Comparison of ENCODE assay signal across 9 cellular contexts in the genomic region with DNA sequence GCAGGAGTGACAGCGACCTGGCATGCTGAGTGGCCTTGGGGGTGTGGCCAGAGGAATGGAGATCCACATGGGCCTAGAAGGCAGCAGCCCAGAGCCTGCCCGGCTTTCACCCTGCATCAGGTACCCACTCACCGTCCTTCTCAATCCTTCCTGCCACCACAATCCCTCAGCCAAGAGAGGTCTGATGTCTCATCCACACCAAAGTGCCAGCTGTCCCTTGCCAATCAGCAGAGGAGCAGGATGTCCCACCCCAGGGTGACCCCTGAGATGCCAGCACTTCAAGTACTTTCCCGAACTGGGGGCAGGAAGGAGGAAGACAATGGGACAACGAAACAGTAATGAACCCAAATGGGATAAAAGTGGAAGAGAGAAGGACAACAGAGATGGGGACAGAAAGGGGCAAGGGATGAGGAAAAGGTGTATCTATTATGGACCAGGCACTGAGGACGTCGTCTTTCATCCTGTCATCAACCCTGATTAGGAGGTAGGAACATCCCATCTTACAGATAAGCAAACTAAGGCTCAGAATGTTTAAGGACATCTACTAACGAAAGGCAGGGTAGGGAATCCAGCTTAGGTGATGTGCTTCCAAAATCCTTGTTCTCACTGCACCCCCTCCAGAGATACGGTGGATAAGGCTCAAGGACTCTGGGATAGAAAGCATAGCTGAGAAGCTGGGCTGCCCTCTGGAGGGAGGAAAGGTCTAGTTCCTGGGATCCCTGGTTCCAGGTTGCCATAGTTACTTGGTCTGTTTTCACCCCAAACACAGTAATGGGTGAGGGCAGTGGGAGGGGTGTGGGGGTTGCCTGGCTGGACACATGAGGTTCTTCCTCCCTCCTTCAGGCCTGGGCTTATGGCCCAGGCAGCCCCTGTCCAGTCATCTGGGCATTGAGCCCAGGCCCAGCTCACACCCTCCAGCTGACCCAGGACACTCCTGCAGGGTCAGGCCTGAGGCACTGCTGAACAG. TPM values are rescaled to one million over a fixed set of nuclear protein-coding genes. Genes with fewer than 3 reads are reported as not detected.
DNase-seq lines count a peak whose midpoint lies in the region; ATAC-seq and TF ChIP-seq lines count a peak whose summit lies in the region.
"Had no signal": no experiment of that assay in that cellular context is flagged by ENCODE, and none has a peak within 500 bp of the region (broad histone marks: within the 10 kb centered on the region; RNA-seq: fewer than 3 reads in every experiment).

No MANE protein-coding gene starts in this region.

- H3K27me3 ChIP-seq in left lung = peaks cover 0 to 14% of the 10 kb centered on the region in 2 donors

- no peak overlapping the region for H3K4me3 ChIP-seq in coronary artery
- no peak overlapping the region for H3K4me3 ChIP-seq in left lung

- H3K9me3 Mint-ChIP-seq in activated naive CD4-positive, alpha-beta T cell treated with anti-CD3 and anti-CD28 coated beads for 36 hours = no peaks in the 10 kb centered on the region
- no peaks in the 10 kb centered on the region for H3K9me3 Mint-ChIP-seq in activated naive CD4-positive, alpha-beta T cell treated with anti-CD3 and anti-CD28 coated beads, Interleukin-2, amount 50 U/mL, for 72 hours
- H3K9me3 Mint-ChIP-seq in activated T-helper 2 cell treated with anti-CD3 and anti-CD28 coated beads, Interferon-gamma antibody, Interleukin-2, Interleukin-4, amounts not matched to agents 10 μg/mL and 5 μg/mL and 100 μg/mL, durations not matched to agents 14 hours and 24 hours and 36 hours = no peaks in the 10 kb centered on the region

- no peak for TF ChIP-seq CTCF in coronary artery (IDR thresholded peaks at IDR 0.05)
- peak in 1 of 2 donors; percentile 22 for TF ChIP-seq CTCF in left lung (IDR thresholded peaks at IDR 0.05)

- H3K27ac Mint-ChIP-seq in activated naive CD4-positive, alpha-beta T cell treated with anti-CD3 and anti-CD28 coated beads for 36 hours = peak overlapping the region; percentile 54
- peak overlapping the region in 1 of 2 donors; percentile 16 for H3K27ac Mint-ChIP-seq in activated naive CD4-positive, alpha-beta T cell treated with anti-CD3 and anti-CD28 coated beads, Interleukin-2, amount 50 U/mL, for 72 hours
- no peak overlapping the region for H3K27ac Mint-ChIP-seq in activated T-helper 2 cell treated with anti-CD3 and anti-CD28 coated beads, Interferon-gamma antibody, Interleukin-2, Interleukin-4, amounts not matched to agents 10 μg/mL and 5 μg/mL and 100 μg/mL, durations not matched to agents 14 hours and 24 hours and 36 hours

- H3K4me1 ChIP-seq in left lung = peaks cover 14 to 52% of the 10 kb centered on the region in 2 donors

- peaks cover 15% of the 10 kb centered on the region for H3K4me1 Mint-ChIP-seq in activated naive CD4-positive, alpha-beta T cell treated with anti-CD3 and anti-CD28 coated beads for 36 hours (ENCODE audit: low read depth)
- H3K4me1 Mint-ChIP-seq in activated T-helper 2 cell treated with anti-CD3 and anti-CD28 coated beads, Interferon-gamma antibody, Interleukin-2, Interleukin-4, amounts not matched to agents 10 μg/mL and 5 μg/mL and 100 μg/mL, durations not matched to agents 14 hours and 24 hours and 36 hours (ENCODE audit: low read depth) = peaks cover 1% of the 10 kb centered on the region

- ATAC-seq in activated naive CD4-positive, alpha-beta T cell treated with anti-CD3 and anti-CD28 coated beads, Interleukin-2, amount 50 U/mL, for 72 hours = no peak
- peak; percentile 74 for ATAC-seq in left lung
- ATAC-seq in GM19395 (IDR thresholded peaks at IDR 0.05; ENCODE audit: unreplicated experiment) = no peak

- no peaks in the 10 kb centered on the region for H3K27me3 Mint-ChIP-seq in activated naive CD4-positive, alpha-beta T cell treated with anti-CD3 and anti-CD28 coated beads for 36 hours (ENCODE audit: low read depth)
- H3K27me3 Mint-ChIP-seq in activated T-helper 2 cell treated with anti-CD3 and anti-CD28 coated beads, Interferon-gamma antibody, Interleukin-2, Interleukin-4, amounts not matched to agents 10 μg/mL and 5 μg/mL and 100 μg/mL, durations not matched to agents 14 hours and 24 hours and 36 hours (ENCODE audit: low read depth) = peaks cover 8% of the 10 kb centered on the region

- intact Hi-C loops in activated naive CD4-positive, alpha-beta T cell treated with anti-CD3 and anti-CD28 coated beads for 36 hours (cut with micrococcal nuclease) = no loop called here
- intact Hi-C loops in left lung (cut with DNase I) = no loop called here
- intact Hi-C loops in activated T-helper 2 cell treated with anti-CD3 and anti-CD28 coated beads, Interferon-gamma antibody, Interleukin-2, Interleukin-4, amounts not matched to agents 10 μg/mL and 5 μg/mL and 100 μg/mL, durations not matched to agents 14 hours and 24 hours and 36 hours (cut with micrococcal nuclease) = no loop called here

- CTCF ChIA-PET in activated naive CD4-positive, alpha-beta T cell treated with anti-CD3 and anti-CD28 coated beads for 36 hours (lab: Charles Lee) = no interaction called here

- H3K27ac ChIP-seq in coronary artery (peak overlapping the region; percentile 51 to 88), left lung (peak overlapping the region; percentile 63 to 78)

- peaks cover 15% of the 10 kb centered on the region for H3K36me3 Mint-ChIP-seq in activated naive CD4-positive, alpha-beta T cell treated with anti-CD3 and anti-CD28 coated beads for 36 hours (ENCODE audit: low read depth)
- H3K36me3 Mint-ChIP-seq in activated naive CD4-positive, alpha-beta T cell treated with anti-CD3 and anti-CD28 coated beads, Interleukin-2, amount 50 U/mL, for 72 hours = no peaks in the 10 kb centered on the region
- peaks cover 44% of the 10 kb centered on the region for H3K36me3 Mint-ChIP-seq in activated T-helper 2 cell treated with anti-CD3 and anti-CD28 coated beads, Interferon-gamma antibody, Interleukin-2, Interleukin-4, amounts not matched to agents 10 μg/mL and 5 μg/mL and 100 μg/mL, durations not matched to agents 14 hours and 24 hours and 36 hours (ENCODE audit: low read depth)

- peaks cover 0 to 48% of the 10 kb centered on the region in 2 donors for H3K36me3 ChIP-seq in left lung

- no peak for DNase-seq in activated naive CD4-positive, alpha-beta T cell treated with anti-CD3 and anti-CD28 coated beads for 36 hours
- no peak for DNase-seq in activated naive CD4-positive, alpha-beta T cell treated with anti-CD3 and anti-CD28 coated beads, Interleukin-2, amount 50 U/mL, for 72 hours (ENCODE audit: low spot score in 2 of 2)
- peak; percentile 97 for DNase-seq in coronary artery (ENCODE audit: low spot score)
- peak in 1 of 2 donors; percentile 83 for DNase-seq in left lung
- peak; percentile 41 for DNase-seq in superior temporal gyrus (ENCODE audit: extremely low spot score)
- no peak for DNase-seq in HuH-7.5 (ENCODE audit: low spot score)
- DNase-seq in activated T-helper 2 cell treated with anti-CD3 and anti-CD28 coated beads, Interferon-gamma antibody, Interleukin-2, Interleukin-4, amounts not matched to agents 10 μg/mL and 5 μg/mL and 100 μg/mL, durations not matched to agents 14 hours and 24 hours and 36 hours (ENCODE audit: low spot score) = no peak
- DNase-seq: DND-41 had no signal

- no peak overlapping the region for H3K4me3 Mint-ChIP-seq in activated naive CD4-positive, alpha-beta T cell treated with anti-CD3 and anti-CD28 coated beads for 36 hours
- H3K4me3 Mint-ChIP-seq in activated T-helper 2 cell treated with anti-CD3 and anti-CD28 coated beads, Interferon-gamma antibody, Interleukin-2, Interleukin-4, amounts not matched to agents 10 μg/mL and 5 μg/mL and 100 μg/mL, durations not matched to agents 14 hours and 24 hours and 36 hours (ENCODE audit: low read depth) = no peak overlapping the region

- H3K9me3 ChIP-seq in left lung = no peaks in the 10 kb centered on the region

RNA-seq across cellular contexts. Expression of a gene that starts 4.5 kb away (rescaled TPM):
- total RNA-seq in activated naive CD4-positive, alpha-beta T cell treated with anti-CD3 and anti-CD28 coated beads for 36 hours = 1 to 10 TPM; 2.9 to 4.8 TPM
- total RNA-seq in activated naive CD4-positive, alpha-beta T cell treated with anti-CD3 and anti-CD28 coated beads, Interleukin-2, amount 50 U/mL, for 72 hours = 10 to 100 TPM; 10.1 to 30.4 TPM
- total RNA-seq in left lung = 10 to 100 TPM; 44.8 to 78.4 TPM
- 4.3 and 5.0 TPM in 2 replicates for total RNA-seq in activated T-helper 2 cell treated with anti-CD3 and anti-CD28 coated beads, Interferon-gamma antibody, Interleukin-2, Interleukin-4, amounts not matched to agents 10 μg/mL and 5 μg/mL and 100 μg/mL, durations not matched to agents 14 hours and 24 hours and 36 hours

RNA-seq across cellular contexts. Expression of a gene that starts 14.4 kb away (rescaled TPM):
- 10 to 100 TPM; 68.2 to 69.4 TPM for total RNA-seq in activated naive CD4-positive, alpha-beta T cell treated with anti-CD3 and anti-CD28 coated beads for 36 hours
- 100 to 1,000 TPM in 1 of 2 donors, 10 to 100 TPM in 1; 87.5 to 101 TPM for total RNA-seq in activated naive CD4-positive, alpha-beta T cell treated with anti-CD3 and anti-CD28 coated beads, Interleukin-2, amount 50 U/mL, for 72 hours
- 10 to 100 TPM; 70.7 to 72.1 TPM for total RNA-seq in left lung
- 86.9 and 91.2 TPM in 2 replicates for total RNA-seq in activated T-helper 2 cell treated with anti-CD3 and anti-CD28 coated beads, Interferon-gamma antibody, Interleukin-2, Interleukin-4, amounts not matched to agents 10 μg/mL and 5 μg/mL and 100 μg/mL, durations not matched to agents 14 hours and 24 hours and 36 hours

RNA-seq across cellular contexts. Expression of a gene that starts 16.4 kb away (rescaled TPM):
- total RNA-seq in activated naive CD4-positive, alpha-beta T cell treated with anti-CD3 and anti-CD28 coated beads for 36 hours = 1 to 10 TPM; 6.0 to 6.2 TPM
- 10 to 100 TPM in 1 of 2 donors, 1 to 10 TPM in 1; 9.3 to 15.8 TPM for total RNA-seq in activated naive CD4-positive, alpha-beta T cell treated with anti-CD3 and anti-CD28 coated beads, Interleukin-2, amount 50 U/mL, for 72 hours
- total RNA-seq in left lung = 1 to 10 TPM; 3.6 to 5.3 TPM
- total RNA-seq in activated T-helper 2 cell treated with anti-CD3 and anti-CD28 coated beads, Interferon-gamma antibody, Interleukin-2, Interleukin-4, amounts not matched to agents 10 μg/mL and 5 μg/mL and 100 μg/mL, durations not matched to agents 14 hours and 24 hours and 36 hours = 5.0 and 5.8 TPM in 2 replicates

RNA-seq across cellular contexts. Expression of a gene that starts 38.1 kb away (rescaled TPM):
- 1 to 10 TPM; 1.1 TPM for total RNA-seq in activated naive CD4-positive, alpha-beta T cell treated with anti-CD3 and anti-CD28 coated beads for 36 hours
- total RNA-seq in activated naive CD4-positive, alpha-beta T cell treated with anti-CD3 and anti-CD28 coated beads, Interleukin-2, amount 50 U/mL, for 72 hours = under 1 TPM; 0.77 to 0.84 TPM
- 1 to 10 TPM; 1.0 to 1.6 TPM for total RNA-seq in left lung
- 0.27 TPM in 1 of 2 replicates, not detected in the other for total RNA-seq in activated T-helper 2 cell treated with anti-CD3 and anti-CD28 coated beads, Interferon-gamma antibody, Interleukin-2, Interleukin-4, amounts not matched to agents 10 μg/mL and 5 μg/mL and 100 μg/mL, durations not matched to agents 14 hours and 24 hours and 36 hours

RNA-seq across cellular contexts. Expression of a gene that starts 40.3 kb away (rescaled TPM):
- 10 to 100 TPM; 13.2 to 14.8 TPM for total RNA-seq in activated naive CD4-positive, alpha-beta T cell treated with anti-CD3 and anti-CD28 coated beads for 36 hours
- total RNA-seq in activated naive CD4-positive, alpha-beta T cell treated with anti-CD3 and anti-CD28 coated beads, Interleukin-2, amount 50 U/mL, for 72 hours = 10 to 100 TPM; 13.6 to 18.7 TPM
- 10 to 100 TPM in 1 of 2 donors, 1 to 10 TPM in 1; 8.9 to 17.9 TPM for total RNA-seq in left lung
- total RNA-seq in activated T-helper 2 cell treated with anti-CD3 and anti-CD28 coated beads, Interferon-gamma antibody, Interleukin-2, Interleukin-4, amounts not matched to agents 10 μg/mL and 5 μg/mL and 100 μg/mL, durations not matched to agents 14 hours and 24 hours and 36 hours = 11.5 and 12.7 TPM in 2 replicates

Comparison
In these comparisons a context has a peak if more than half of its experiments do, and no peak if none do; other contexts are left out.
1. DNase-seq: peak in coronary artery (single experiment) and superior temporal gyrus (single experiment); none in activated naive CD4-positive, alpha-beta T cell treated with anti-CD3 and anti-CD28 coated beads for 36 hours (single experiment), activated naive CD4-positive, alpha-beta T cell treated with anti-CD3 and anti-CD28 coated beads, Interleukin-2, amount 50 U/mL, for 72 hours (0 of 2), HuH-7.5 (single experiment) and activated T-helper 2 cell treated with anti-CD3 and anti-CD28 coated beads, Interferon-gamma antibody, Interleukin-2, Interleukin-4, amounts not matched to agents 10 μg/mL and 5 μg/mL and 100 μg/mL, durations not matched to agents 14 hours and 24 hours and 36 hours (single experiment).